In genomic region chr19:18152817-18153554, GRCh38 we compare ENCODE assay signal across 1 cellular context.
TF ChIP-seq lines count a peak whose summit lies in the region.

Gene PIK3R2, plus strand, starts transcription at chr19:18153163. Its CDS starts 2,717 bp downstream, at chr19:18155880.

TF ChIP-seq in GM12878, 131 proteins besides CTCF, POLR2A, EP300 and RAD21 (continued from another document and continues in another):
- TF ChIP-seq ELK1 (IDR thresholded peaks at IDR 0.05; ENCODE audit: low read depth, low read length) (peak; percentile 73; the same call in 1 of the 2 replicates), NR2F1 (conservative IDR thresholded peaks at IDR 0.05) (peak; percentile 55; the same call in 1 of the 2 replicates), ATF7 (IDR thresholded peaks at IDR 0.05; ENCODE audit: low read depth) (no peak), BRCA1 (IDR thresholded peaks at IDR 0.05; ENCODE audit: low read depth, low read length) (peak; percentile 74), SRF (IDR thresholded peaks at IDR 0.05; ENCODE audit: low read depth in 2 of 2, low read length in 2 of 2) (no peak), SPI1 (IDR thresholded peaks at IDR 0.05; ENCODE audit: borderline replicate concordance, insufficient read depth, low read depth, low read length) (no peak), MYB (IDR thresholded peaks at IDR 0.05; ENCODE audit: borderline replicate concordance, low read depth, low read length) (no peak), GABPA (IDR thresholded peaks at IDR 0.05; ENCODE audit: low read depth) (no peak), ZNF622 (IDR thresholded peaks at IDR 0.05) (no peak), ZNF592 (IDR thresholded peaks at IDR 0.05) (peak; percentile 64; the same call in 1 of the 2 replicates), YBX1 (IDR thresholded peaks at IDR 0.05) (no peak), BCL11A (IDR thresholded peaks at IDR 0.05; ENCODE audit: low read depth, low read length) (no peak), KAT2A (conservative IDR thresholded peaks at IDR 0.05; ENCODE audit: control insufficient read depth, low read depth, low read length) (no peak), TCF3 (IDR thresholded peaks at IDR 0.05; ENCODE audit: borderline replicate concordance, insufficient read depth, low read depth, low read length) (no peak), YY1 (IDR thresholded peaks at IDR 0.05; ENCODE audit: low read depth, low read length) (peak; percentile 1; the same call in 1 of the 2 replicates), HSF1 (IDR thresholded peaks at IDR 0.05; ENCODE audit: low read depth, low read length) (no peak), IRF3 (IDR thresholded peaks at IDR 0.05) (no peak), TBL1XR1 (IDR thresholded peaks at IDR 0.05; ENCODE audit: low read depth, low read length) (peak; percentile 80; the same call in 1 of the 2 replicates), FOS (IDR thresholded peaks at IDR 0.05; ENCODE audit: borderline replicate concordance, extremely low read depth, insufficient read length) (no peak), KLF5 (IDR thresholded peaks at IDR 0.05; ENCODE audit: partially characterized antibody) (no peak), NR2C1 (IDR thresholded peaks at IDR 0.05) (peak; percentile 26; the same call in 1 of the 2 replicates), JUNB (IDR thresholded peaks at IDR 0.05) (no peak), CEBPB (IDR thresholded peaks at IDR 0.05; ENCODE audit: borderline replicate concordance in 1 of 2, low read depth in 2 of 2, low read length in 2 of 2) (no peak), CREM (IDR thresholded peaks at IDR 0.05; ENCODE audit: low read depth) (no peak), ESRRA (IDR thresholded peaks at IDR 0.05; ENCODE audit: low read length) (no peak), ATF2 (IDR thresholded peaks at IDR 0.05; ENCODE audit: low read length) (no peak), RCOR1 (conservative IDR thresholded peaks at IDR 0.05; ENCODE audit: low read depth, low read length) (0 out of 2 replicates have a peak, but pooled peaks have one; percentile 71), SP1 (IDR thresholded peaks at IDR 0.05; ENCODE audit: low read depth, low read length) (no peak), POLR2AphosphoS2 (IDR thresholded peaks at IDR 0.05; ENCODE audit: low read depth, low read length) (no peak), NRF1 (conservative IDR thresholded peaks at IDR 0.05; ENCODE audit: low read depth, low read length) (no peak), HDGF (IDR thresholded peaks at IDR 0.05) (peak; percentile 26; the same call in 1 of the 2 replicates), ETV6 (conservative IDR thresholded peaks at IDR 0.05 in 1 of 2, IDR thresholded peaks at IDR 0.05 in 1 of 2; ENCODE audit: borderline replicate concordance in 1 of 2, low read depth in 1 of 2) (no peak), TAF1 (IDR thresholded peaks at IDR 0.05; ENCODE audit: borderline replicate concordance, low read depth, low read length) (no peak), POU2F2 (IDR thresholded peaks at IDR 0.05; ENCODE audit: borderline replicate concordance, low read depth, low read length) (no peak), SUPT20H (IDR thresholded peaks at IDR 0.05; ENCODE audit: borderline replicate concordance, control insufficient read depth, low read depth, low read length) (no peak), DPF2 (IDR thresholded peaks at IDR 0.05) (peak; percentile 92), ZBED1 (IDR thresholded peaks at IDR 0.05; ENCODE audit: borderline replicate concordance) (no peak), MAX (IDR thresholded peaks at IDR 0.05; ENCODE audit: low read depth, low read length) (no peak), TCF7 (IDR thresholded peaks at IDR 0.05; ENCODE audit: borderline replicate concordance) (no peak), CHD1 (IDR thresholded peaks at IDR 0.05; ENCODE audit: low read depth, low read length) (no peak), GATAD2B (conservative IDR thresholded peaks at IDR 0.05; ENCODE audit: low read depth) (peak; percentile 97), EZH2 (IDR thresholded peaks at IDR 0.05; ENCODE audit: borderline replicate concordance, control insufficient read depth, low read depth, low read length) (no peak), BACH1 (IDR thresholded peaks at IDR 0.05; ENCODE audit: borderline replicate concordance) (peak; percentile 82), PML (IDR thresholded peaks at IDR 0.05; ENCODE audit: low read length) (no peak), MEF2A (IDR thresholded peaks at IDR 0.05; ENCODE audit: insufficient read depth, low read depth, low read length) (no peak), ATF3 (IDR thresholded peaks at IDR 0.05; ENCODE audit: borderline replicate concordance, extremely low read depth, low read depth, low read length) (no peak), ZNF24 (IDR thresholded peaks at IDR 0.05) (peak; percentile 76), E2F8 (IDR thresholded peaks at IDR 0.05; ENCODE audit: low read depth, partially characterized antibody) (no peak), EED (IDR thresholded peaks at IDR 0.05; ENCODE audit: low read depth) (no peak), FOXK2 (IDR thresholded peaks at IDR 0.05) (no peak), CREB1 (IDR thresholded peaks at IDR 0.05; ENCODE audit: low read depth) (no peak), ZBTB11 (CRISPR knock-in tag; IDR thresholded peaks at IDR 0.05) (no peak)
